In genomic region chr4:107069049-107069448, GRCh38 we compare ENCODE assay signal across 13 cellular contexts. TPM values are rescaled to one million over a fixed set of nuclear protein-coding genes. Genes with fewer than 3 reads are reported as not detected.
DNase-seq lines count a peak whose midpoint lies in the region; ATAC-seq lines count a peak whose summit lies in the region.
"Had no signal": no experiment of that assay in that cellular context is flagged by ENCODE, and none has a peak within 500 bp of the region (broad histone marks: within the 10 kb centered on the region; RNA-seq: fewer than 3 reads in every experiment).

No MANE protein-coding gene starts in this region.

- DNase-seq in NOMO-1 treated with DMSO at 0.1 percent for 48 hours (lab: John Stamatoyannopoulos, UW; ENCODE audit: unreplicated experiment) (peak; percentile 82), dermis blood vessel endothelial cell (peak; percentile 73), H4 (ENCODE audit: low spot score) (no peak), foreskin melanocyte (no peak), midbrain (lab: John Stamatoyannopoulos, UW) (no peak)
- DNase-seq: activated effector memory CD4-positive, alpha-beta T cell treated with Interleukin-2 at 50 U/mL for 16 hours; KBM-7 had no signal

- H3K4me1 ChIP-seq in ACC112 (ENCODE audit: control insufficient read depth, insufficient read depth, low read length, unreplicated experiment): peaks cover 12% of the 10 kb centered on the region
- H3K4me1 ChIP-seq: right atrium auricular region had no signal

- H3K27ac ChIP-seq in ACC112 (ENCODE audit: low read depth, low read length): no peak overlapping the region
- H3K27ac ChIP-seq: right atrium auricular region, SJSA1 had no signal

- H2AFZ ChIP-seq in ACC112 (ENCODE audit: low read length, unreplicated experiment): no peak overlapping the region

- H3K79me2 ChIP-seq in ACC112 (ENCODE audit: control insufficient read depth, insufficient read depth, low read length, unreplicated experiment): no peaks in the 10 kb centered on the region

- no peaks in the 10 kb centered on the region for H3K36me3 ChIP-seq in ACC112 (ENCODE audit: insufficient read depth, low read length)
- H3K36me3 ChIP-seq: right atrium auricular region, SJSA1 had no signal

- H3K27me3 ChIP-seq in ACC112 (ENCODE audit: insufficient read depth, low read length): no peaks in the 10 kb centered on the region
- H3K27me3 ChIP-seq: right atrium auricular region, SJSA1 had no signal

- peak overlapping the region; percentile 32; the same call in 1 of the 2 replicates for H3K4me3 ChIP-seq in ACC112 (ENCODE audit: low read depth, low read length)
- H3K4me3 ChIP-seq: right atrium auricular region, SJSA1 had no signal

- ATAC-seq in GM21360 (IDR thresholded peaks at IDR 0.05; ENCODE audit: unreplicated experiment) (peak; percentile 61), HG02571 (IDR thresholded peaks at IDR 0.05; ENCODE audit: unreplicated experiment) (no peak)

RNA-seq across cellular contexts. Expression of gene DKK2, which starts 32.9 kb away (rescaled TPM):
- not detected in 2 replicates for total RNA-seq in dermis blood vessel endothelial cell
- total RNA-seq in H4 (2014; rRNA removed; shearing (Covaris generic)): 0.87 and 3.3 TPM in 2 replicates
- total RNA-seq: G401 had no signal

Comparison
In these comparisons a context has a peak if more than half of its experiments do, and no peak if none do; other contexts are left out.
1. DNase-seq: peak in NOMO-1 treated with DMSO at 0.1 percent for 48 hours (single experiment) and dermis blood vessel endothelial cell (single experiment); none in H4 (single experiment), foreskin melanocyte (single experiment) and midbrain (single experiment).